Comparison of ENCODE assay signal across 1 cellular context in genomic region chr17:55284001-55284884, GRCh38.
TF ChIP-seq lines count a peak whose summit lies in the region.

No MANE protein-coding gene starts in this region.

TF ChIP-seq in HepG2, 621 proteins besides CTCF, POLR2A, EP300 and RAD21 (continued from another document and continues in another):
- TF ChIP-seq PBX3 (CRISPR knock-in tag; IDR thresholded peaks at IDR 0.05; ENCODE audit: borderline replicate concordance) = no peak
- peak; percentile 5 for TF ChIP-seq ZNF18 (CRISPR knock-in tag; IDR thresholded peaks at IDR 0.05; ENCODE audit: insufficient replicate concordance)
- TF ChIP-seq ZNF674 (CRISPR knock-in tag; IDR thresholded peaks at IDR 0.05; ENCODE audit: low read depth) = no peak
- peak; percentile 93 for TF ChIP-seq FOSL2 (CRISPR knock-in tag; IDR thresholded peaks at IDR 0.05)
- no peak for TF ChIP-seq IKZF4 (CRISPR knock-in tag; IDR thresholded peaks at IDR 0.05; ENCODE audit: borderline replicate concordance, low read depth, not compliant biosample characterization)
- peak; percentile 72; the same call in 1 of the 2 replicates for TF ChIP-seq ARID4A (CRISPR knock-in tag; IDR thresholded peaks at IDR 0.05; ENCODE audit: borderline replicate concordance)
- no peak for TF ChIP-seq ZNF703 (CRISPR knock-in tag; IDR thresholded peaks at IDR 0.05; ENCODE audit: borderline replicate concordance)
- peak; percentile 100 for TF ChIP-seq CEBPG (CRISPR knock-in tag; IDR thresholded peaks at IDR 0.05)
- TF ChIP-seq MTA3 (CRISPR knock-in tag; IDR thresholded peaks at IDR 0.05) = no peak
- TF ChIP-seq ZNF639 (CRISPR knock-in tag; conservative IDR thresholded peaks at IDR 0.05) = peak; percentile 50; the same call in 1 of the 2 replicates
- 0 out of 2 replicates have a peak, but pooled peaks have one; percentile 80 for TF ChIP-seq KLF6 (CRISPR knock-in tag; IDR thresholded peaks at IDR 0.05)
- no peak for TF ChIP-seq ELK4 (CRISPR knock-in tag; IDR thresholded peaks at IDR 0.05; ENCODE audit: borderline replicate concordance)
- TF ChIP-seq KMT2B (CRISPR knock-in tag; IDR thresholded peaks at IDR 0.05) = no peak
- peak; percentile 91; the same call in 1 of the 2 replicates for TF ChIP-seq TSC22D2 (CRISPR knock-in tag; IDR thresholded peaks at IDR 0.05; ENCODE audit: borderline replicate concordance)
- peak; percentile 73 for TF ChIP-seq TAF1 (CRISPR knock-in tag; IDR thresholded peaks at IDR 0.05)
- TF ChIP-seq HNRNPUL1 (IDR thresholded peaks at IDR 0.05; ENCODE audit: low read depth, low read length) = peak; percentile 52; the same call in 1 of the 2 replicates
- peak; percentile 75 for TF ChIP-seq ATF7-NPFF (CRISPR knock-in tag; IDR thresholded peaks at IDR 0.05; ENCODE audit: low read depth)
- 0 out of 2 replicates have a peak, but pooled peaks have one; percentile 28 for TF ChIP-seq HOXA7 (CRISPR knock-in tag; IDR thresholded peaks at IDR 0.05)
- TF ChIP-seq AKAP8 (CRISPR knock-in tag; IDR thresholded peaks at IDR 0.05) = peak; percentile 75; the same call in 1 of the 2 replicates
- TF ChIP-seq NCOA1 (CRISPR knock-in tag; IDR thresholded peaks at IDR 0.05) = peak; percentile 77; the same call in 1 of the 2 replicates
- peak; percentile 52; the same call in 1 of the 2 replicates for TF ChIP-seq SRY (CRISPR knock-in tag; IDR thresholded peaks at IDR 0.05)
- no peak for TF ChIP-seq CREB1 (IDR thresholded peaks at IDR 0.05)
- TF ChIP-seq CREB1 (CRISPR knock-in tag; IDR thresholded peaks at IDR 0.05) = peak; percentile 82
- no peak for TF ChIP-seq DDIT3 (CRISPR knock-in tag; IDR thresholded peaks at IDR 0.05)
- no peak for TF ChIP-seq TOE1 (CRISPR knock-in tag; IDR thresholded peaks at IDR 0.05)
- 0 out of 2 replicates have a peak, but pooled peaks have one; percentile 15 for TF ChIP-seq IRX3 (CRISPR knock-in tag; IDR thresholded peaks at IDR 0.05; ENCODE audit: borderline replicate concordance, low read depth)
- no peak; the same call in 1 of the 2 replicates for TF ChIP-seq GLI4 (CRISPR knock-in tag; IDR thresholded peaks at IDR 0.05; ENCODE audit: borderline replicate concordance)
- TF ChIP-seq ZNF460 (CRISPR knock-in tag; IDR thresholded peaks at IDR 0.05; ENCODE audit: borderline replicate concordance) = peak; percentile 29; the same call in 1 of the 2 replicates
- no peak for TF ChIP-seq ZUFSP (CRISPR knock-in tag; IDR thresholded peaks at IDR 0.05; ENCODE audit: borderline replicate concordance)
- TF ChIP-seq BCL6 (CRISPR knock-in tag; IDR thresholded peaks at IDR 0.05) = peak; percentile 94
- TF ChIP-seq ZNF350 (CRISPR knock-in tag; IDR thresholded peaks at IDR 0.05; ENCODE audit: borderline replicate concordance, low read depth) = peak; percentile 60
- TF ChIP-seq LBX2 (CRISPR knock-in tag; IDR thresholded peaks at IDR 0.05; ENCODE audit: borderline replicate concordance) = no peak; the same call in 1 of the 2 replicates
- peak; percentile 40 for TF ChIP-seq ZBTB38 (CRISPR knock-in tag; IDR thresholded peaks at IDR 0.05)
- no peak; the same call in 1 of the 2 replicates for TF ChIP-seq ZNF264 (CRISPR knock-in tag; IDR thresholded peaks at IDR 0.05)
- no peak for TF ChIP-seq ZSCAN20 (CRISPR knock-in tag; IDR thresholded peaks at IDR 0.05; ENCODE audit: borderline replicate concordance)
- peak; percentile 63 for TF ChIP-seq MTA1 (CRISPR knock-in tag; IDR thresholded peaks at IDR 0.05; ENCODE audit: borderline replicate concordance)
- TF ChIP-seq SP4 (CRISPR knock-in tag; IDR thresholded peaks at IDR 0.05) = peak; percentile 80; the same call in 1 of the 2 replicates
- no peak for TF ChIP-seq KLF13 (CRISPR knock-in tag; IDR thresholded peaks at IDR 0.05)
- no peak for TF ChIP-seq MBNL3 (CRISPR knock-in tag; conservative IDR thresholded peaks at IDR 0.05)
- TF ChIP-seq ZFAT (CRISPR knock-in tag; conservative IDR thresholded peaks at IDR 0.05) = no peak
- no peak for TF ChIP-seq ZFP41 (CRISPR knock-in tag; IDR thresholded peaks at IDR 0.05; ENCODE audit: borderline replicate concordance)
- TF ChIP-seq USF2 (IDR thresholded peaks at IDR 0.05; ENCODE audit: low read depth, low read length) = no peak
- no peak; the same call in 1 of the 2 replicates for TF ChIP-seq USF2 (CRISPR knock-in tag; IDR thresholded peaks at IDR 0.05; ENCODE audit: borderline replicate concordance)
- TF ChIP-seq ZNF251 (CRISPR knock-in tag; IDR thresholded peaks at IDR 0.05) = no peak
- peak; percentile 96; the same call in 1 of the 2 replicates for TF ChIP-seq ZNF878 (CRISPR knock-in tag; IDR thresholded peaks at IDR 0.05)
- TF ChIP-seq ZNF468 (CRISPR knock-in tag; IDR thresholded peaks at IDR 0.05) = peak; percentile 56; the same call in 1 of the 2 replicates
- TF ChIP-seq ADNP (CRISPR knock-in tag; IDR thresholded peaks at IDR 0.05) = no peak
- TF ChIP-seq ZNF75D (CRISPR knock-in tag; IDR thresholded peaks at IDR 0.05; ENCODE audit: borderline replicate concordance) = no peak
